ENCODE assay signal across 26 cellular contexts in the genomic region with DNA sequence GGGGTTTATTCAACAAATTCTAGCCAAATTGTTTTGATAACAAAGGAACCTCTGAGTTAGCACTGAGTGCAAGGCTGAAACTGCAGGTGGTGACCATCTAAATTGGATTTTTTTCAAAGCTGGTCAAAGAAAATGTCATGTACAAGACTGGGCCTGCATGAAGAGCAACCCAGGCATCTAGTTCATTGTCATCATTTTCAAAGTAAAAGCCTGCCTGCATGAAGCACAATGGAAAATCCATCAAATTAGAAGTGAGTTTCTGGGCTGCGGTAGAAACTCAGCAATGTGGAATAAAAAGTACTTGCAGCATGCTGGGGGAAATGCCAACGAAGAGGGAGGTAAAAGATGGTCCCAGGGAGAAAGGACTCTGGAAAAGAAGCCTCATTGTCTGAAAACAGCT.
"Had no signal": no experiment of that assay in that cellular context is flagged by ENCODE, and none has a peak within 500 bp of the region (broad histone marks: within the 10 kb centered on the region; RNA-seq: fewer than 3 reads in every experiment).

No MANE protein-coding gene starts in this region.

- H3K27ac Mint-ChIP-seq: activated T-cell treated with anti-CD3 and anti-CD28 coated beads, Interleukin-2, amount 50 U/mL, for 24 hours; effector memory CD8-positive, alpha-beta T cell; stimulated activated memory B cell treated with anti-CD40 and anti-IgM and Interleukin-4, amounts not matched to agents 10 μg/mL and 1 μg/mL and 100 μg/mL, for 72 hours had no signal

- H3K9ac ChIP-seq: parathyroid adenoma had no signal

- H3K9me3 ChIP-seq: ascending aorta, colonic mucosa, right lobe of liver, vagina had no signal

- H3K36me3 ChIP-seq: ascending aorta, colonic mucosa, heart left ventricle, right lobe of liver, stomach, suprapubic skin, tibial nerve, vagina had no signal

- H3K4me1 ChIP-seq: colonic mucosa, heart left ventricle, tibial nerve, vagina had no signal

- H3K36me3 Mint-ChIP-seq: stimulated activated memory B cell treated with anti-CD40 and anti-IgM and Interleukin-4, amounts not matched to agents 10 μg/mL and 1 μg/mL and 100 μg/mL, for 72 hours had no signal

- DNase-seq: activated CD4-positive, alpha-beta T cell treated with anti-CD3 and anti-CD28 coated beads for 1 hour; activated CD4-positive, alpha-beta T cell treated with anti-CD3 and anti-CD28 coated beads, Interleukin-2, amount 50 U/mL, for 4 hours; activated CD8-positive, alpha-beta memory T cell treated with anti-CD3 and anti-CD28 coated beads for 24 hours; activated CD8-positive, alpha-beta memory T cell treated with anti-CD3 and anti-CD28 coated beads, Interleukin-2, amount 50 U/mL, for 4 hours; activated T-cell treated with anti-CD3 and anti-CD28 coated beads, Interleukin-2, amount 50 U/mL, for 24 hours; colonic mucosa; dorsolateral prefrontal cortex; effector memory CD8-positive, alpha-beta T cell; heart left ventricle; naive thymus-derived CD8-positive, alpha-beta T cell; right lobe of liver; stomach; T-helper 1 cell had no signal

- H3K27me3 Mint-ChIP-seq: activated T-cell treated with anti-CD3 and anti-CD28 coated beads, Interleukin-2, amount 50 U/mL, for 24 hours; activated T-helper 17 cell treated with anti-CD3 and anti-CD28 coated beads, Interleukin-2, amount 50 U/mL, for 72 hours; naive thymus-derived CD8-positive, alpha-beta T cell; stimulated activated memory B cell treated with anti-CD40 and anti-IgM and Interleukin-4, amounts not matched to agents 10 μg/mL and 1 μg/mL and 100 μg/mL, for 72 hours had no signal

- H3K27ac ChIP-seq: ascending aorta, colonic mucosa, dorsolateral prefrontal cortex, heart left ventricle, parathyroid adenoma, right lobe of liver, skin epidermis, stomach, suprapubic skin, tibial nerve, vagina had no signal

- H3K9me3 Mint-ChIP-seq: effector memory CD8-positive, alpha-beta T cell had no signal

- H2AFZ ChIP-seq: parathyroid adenoma had no signal

- H3K4me3 Mint-ChIP-seq: activated T-cell treated with anti-CD3 and anti-CD28 coated beads, Interleukin-2, amount 50 U/mL, for 24 hours; activated T-helper 17 cell treated with anti-CD3 and anti-CD28 coated beads, Interleukin-2, amount 50 U/mL, for 72 hours; effector memory CD8-positive, alpha-beta T cell; mesothelial cell of epicardium; naive thymus-derived CD8-positive, alpha-beta T cell; stimulated activated memory B cell treated with anti-CD40 and anti-IgM and Interleukin-4, amounts not matched to agents 10 μg/mL and 1 μg/mL and 100 μg/mL, for 72 hours had no signal

- H3K27me3 ChIP-seq: ascending aorta, colonic mucosa, dorsolateral prefrontal cortex, heart left ventricle, right lobe of liver, stomach, suprapubic skin, tibial nerve, vagina had no signal

- H3K4me3 ChIP-seq: ascending aorta, colonic mucosa, dorsolateral prefrontal cortex, heart left ventricle, lung, right lobe of liver, skin epidermis, stomach, suprapubic skin, tibial nerve, vagina had no signal

- FAIRE-seq: bronchial epithelial cell, islet of Langerhans, TTC549 had no signal

- H3K79me2 ChIP-seq: parathyroid adenoma had no signal
